10 cellular contexts compared by ENCODE assay signal in genomic region chr7:101936223-101936611, GRCh38.
DNase-seq lines count a peak whose midpoint lies in the region; ATAC-seq and TF ChIP-seq lines count a peak whose summit lies in the region.
"Had no signal": no experiment of that assay in that cellular context is flagged by ENCODE, and none has a peak within 500 bp of the region (broad histone marks: within the 10 kb centered on the region; RNA-seq: fewer than 3 reads in every experiment).

No MANE protein-coding gene starts in this region.

- H3K4me3 ChIP-seq in body of pancreas, result no peak overlapping the region
- peak overlapping the region; percentile 43 for H3K4me3 ChIP-seq in iPS-18a (ENCODE audit: low read length)
- H3K4me3 ChIP-seq in sigmoid colon, result peak overlapping the region in 3 of 4 donors; percentile 27 to 37 (median 35)

- 59 to 69% methylated on average over 13 of the region's 13 CpGs for WGBS in body of pancreas, 2 donors
- WGBS in sigmoid colon, 2 donors, result 19 to 48% methylated on average over 13 of the region's 13 CpGs

- no peaks in the 10 kb centered on the region for H3K36me3 ChIP-seq in body of pancreas (replicated peaks in 1 of 2; ENCODE audit: insufficient read depth in 1 of 2, low read depth in 2 of 2)
- no peaks in the 10 kb centered on the region for H3K36me3 ChIP-seq in iPS-18a (ENCODE audit: control insufficient read depth, low read depth, low read length)
- no peaks in the 10 kb centered on the region for H3K36me3 ChIP-seq in sigmoid colon

- no peak for TF ChIP-seq EP300 in sigmoid colon (IDR thresholded peaks at IDR 0.05)

- CTCF ChIA-PET in GM10248 (lab: Yijun Ruan, JAX), result interaction anchor here (1.0 to 1.8 kb wide), 3 partner anchors 9 to 18 kb away, joined by 3 to 4 read pairs (median 3); no protein-coding TSS in a partner anchor

- intact Hi-C loops in body of pancreas (cut with DNase I), result no loop called here
- intact Hi-C loops in sigmoid colon (cut with DNase I), result no loop called here

- H3K9me3 ChIP-seq in body of pancreas (no peaks in the 10 kb centered on the region), iPS-18a (ENCODE audit: control insufficient read depth, low read depth, low read length) (no peaks in the 10 kb centered on the region), sigmoid colon (no peaks in the 10 kb centered on the region)

- DNase-seq in GM10248 (ENCODE audit: extremely low spot score), result peak; percentile 49
- no peak for DNase-seq in body of pancreas
- no peak for DNase-seq in sigmoid colon
- DNase-seq in globus pallidus (ENCODE audit: low spot score), result no peak
- DNase-seq in HUDEP-2 (lab: John Stamatoyannopoulos, UW; ENCODE audit: unreplicated experiment in 76 of 76), result no peak
- DNase-seq: effector CD8-positive, alpha-beta T cell; stimulated activated CD4-positive, alpha-beta T cell treated with anti-CD3 and anti-CD28 coated beads, Interleukin-4, amount 100 ng/mL, for 4 hours had no signal

- POLR2A ChIA-PET in GM10248 (lab: Yijun Ruan, JAX), result no interaction called here

- H3K27me3 ChIP-seq in body of pancreas (no peaks in the 10 kb centered on the region), iPS-18a (ENCODE audit: control insufficient read depth, insufficient read depth, low read length) (no peaks in the 10 kb centered on the region), sigmoid colon (no peaks in the 10 kb centered on the region)

- H3K4me1 ChIP-seq in body of pancreas (peaks cover 27% of the 10 kb centered on the region), iPS-18a (ENCODE audit: control insufficient read depth, low read depth, low read length) (peaks cover 70% of the 10 kb centered on the region), sigmoid colon (peaks cover 0 to 76% (median 61%) of the 10 kb centered on the region in 4 donors)

- no peak overlapping the region for H3K27ac ChIP-seq in body of pancreas
- peak overlapping the region; percentile 76 for H3K27ac ChIP-seq in iPS-18a (ENCODE audit: low read length)
- peak overlapping the region; percentile 82 to 93 (median 84) for H3K27ac ChIP-seq in sigmoid colon

- TF ChIP-seq CTCF in GM10248 (IDR thresholded peaks at IDR 0.05; ENCODE audit: control extremely low read depth, extremely low read depth, low read depth, missing control alignments) (no peak), body of pancreas (IDR thresholded peaks at IDR 0.05) (no peak), sigmoid colon (IDR thresholded peaks at IDR 0.05) (no peak)

- H3K9ac ChIP-seq in iPS-18a (ENCODE audit: low read length), result peak overlapping the region; percentile 68

- ATAC-seq in body of pancreas (peak; percentile 18), GM18505 (IDR thresholded peaks at IDR 0.05; ENCODE audit: unreplicated experiment) (no peak), GM19452 (IDR thresholded peaks at IDR 0.05; ENCODE audit: unreplicated experiment) (no peak)

- TF ChIP-seq POLR2A in body of pancreas (IDR thresholded peaks at IDR 0.05) (no peak), sigmoid colon (IDR thresholded peaks at IDR 0.05) (no peak), GM18505 (IDR thresholded peaks at IDR 0.05; ENCODE audit: borderline replicate concordance, extremely low read depth, insufficient read depth, insufficient read length) (no peak)

Comparison
In these comparisons a context has a peak if more than half of its experiments do, and no peak if none do; other contexts are left out.
1. H3K27ac ChIP-seq: peak in iPS-18a (single experiment) and sigmoid colon (4 of 4); none in body of pancreas (0 of 4).
2. H3K4me3 ChIP-seq: peak in iPS-18a (single experiment) and sigmoid colon (3 of 4); none in body of pancreas (0 of 2).